In the genomic region with DNA sequence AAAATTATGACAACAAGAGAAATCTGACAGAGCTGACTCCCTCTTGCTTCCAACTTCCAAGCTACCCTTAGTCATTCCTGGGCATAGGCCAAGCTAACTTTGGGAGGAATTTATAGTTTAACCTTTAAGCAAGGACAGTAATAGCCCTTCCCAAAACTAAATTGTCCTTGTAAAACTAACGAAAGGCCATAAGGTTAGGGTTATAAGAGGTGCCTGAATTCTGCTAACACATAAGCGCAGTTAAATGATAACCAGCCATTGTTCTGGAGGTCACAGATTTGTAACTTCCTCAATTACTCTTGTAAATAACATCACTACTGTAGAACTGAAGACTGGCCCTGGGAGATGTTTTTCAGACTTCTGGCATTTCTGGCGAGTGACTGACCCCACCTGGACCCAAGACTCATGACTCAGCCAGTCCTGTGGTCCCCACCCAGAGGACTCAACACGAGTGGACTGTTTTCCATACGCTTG, we compare ENCODE assay signal across 13 cellular contexts.
DNase-seq lines count a peak whose midpoint lies in the region; TF ChIP-seq lines count a peak whose summit lies in the region.
"Had no signal": no experiment of that assay in that cellular context is flagged by ENCODE, and none has a peak within 500 bp of the region (broad histone marks: within the 10 kb centered on the region; RNA-seq: fewer than 3 reads in every experiment).

No MANE protein-coding gene starts in this region.

- H3K9me3 Mint-ChIP-seq in Caco-2 (ENCODE audit: unreplicated experiment) = no peaks in the 10 kb centered on the region
- peaks cover 0 to 2% (median 0%) of the 10 kb centered on the region in 7 donors for H3K9me3 Mint-ChIP-seq in CD14-positive monocyte

- H3K9me3 ChIP-seq in AG04450 (ENCODE audit: control insufficient read depth, insufficient read depth, low read length) = no peaks in the 10 kb centered on the region
- no peaks in the 10 kb centered on the region for H3K9me3 ChIP-seq in mesodermal cell (ENCODE audit: control insufficient read depth, low read length)
- no peaks in the 10 kb centered on the region for H3K9me3 ChIP-seq in Caco-2

- H3K36me3 ChIP-seq in mesodermal cell (ENCODE audit: control insufficient read depth, insufficient read depth, low read length) (no peaks in the 10 kb centered on the region), Caco-2 (ENCODE audit: control insufficient read depth, insufficient read depth, low read length) (no peaks in the 10 kb centered on the region)

- DNase-seq in AG04450 (ENCODE audit: low read depth, low spot score) (no peak), NCI-H226 (peak; percentile 57), choroid plexus epithelial cell (ENCODE audit: low read depth) (peak; percentile 57), AG08396 (ENCODE audit: low spot score) (no peak), Caco-2 (no peak), CD14-positive monocyte (ENCODE audit: low spot score) (no peak), NCI-H1092 treated with DMSO at 0.1 percent for 48 hours (lab: John Stamatoyannopoulos, UW) (no peak)
- DNase-seq: activated T-cell treated with anti-CD3 and anti-CD28 coated beads, Interleukin-2, amount 50 U/mL, for 1 hour; central memory CD4-positive, alpha-beta T cell; midbrain; NCI-H187 treated with DMSO at 0.1 percent for 48 hours had no signal

- CTCF ChIA-PET in AG04450 (lab: Charles Lee) = interaction anchor here (0.6 to 1.9 kb wide), 3 partner anchors 9 to 608 kb away, joined by 3 to 9 read pairs (median 4); no protein-coding TSS in a partner anchor
- CTCF ChIA-PET in Caco-2 (lab: Charles Lee) = interaction anchor here (0.7 kb wide), 1 partner anchor 128 kb away, joined by 3 read pairs; no protein-coding TSS in a partner anchor

- no peaks in the 10 kb centered on the region for H3K27me3 ChIP-seq in AG04450 (ENCODE audit: control insufficient read depth, insufficient read depth, low read length)
- H3K27me3 ChIP-seq in Caco-2 (replicated peaks; ENCODE audit: control insufficient read depth, insufficient read depth, low read length) = no peaks in the 10 kb centered on the region

- no peak overlapping the region for H3K4me3 ChIP-seq in AG04450 (ENCODE audit: low read depth, low read length)
- no peak overlapping the region for H3K4me3 ChIP-seq in choroid plexus epithelial cell (ENCODE audit: low read depth, low read length)
- H3K4me3 ChIP-seq in mesodermal cell (ENCODE audit: extremely low read depth, insufficient read depth, low read length, poor library complexity, severe bottlenecking) = no peak overlapping the region
- H3K4me3 ChIP-seq in Caco-2 (ENCODE audit: low read depth, low read length) = no peak overlapping the region

- H3K4me1 Mint-ChIP-seq in Caco-2 (ENCODE audit: low read depth, unreplicated experiment) (no peaks in the 10 kb centered on the region), CD14-positive monocyte (no peaks in the 10 kb centered on the region)
- H3K4me1 Mint-ChIP-seq: B cell had no signal

- WGBS in mesodermal cell (ENCODE audit: insufficient coverage in 2 of 2), 2 experiments = 83 to 89% methylated on average over 2 to 3 of the region's 5 CpGs

- POLR2A ChIA-PET in AG04450 (lab: Yijun Ruan, JAX) = interaction anchor here (0.6 kb wide), 1 partner anchor 481 kb away, joined by 4 read pairs; the partner anchor contains the start of gene KCNMA1
- POLR2A ChIA-PET in Caco-2 (lab: Charles Lee) = no interaction called here

- no peak overlapping the region for H3K27ac Mint-ChIP-seq in Caco-2 (ENCODE audit: unreplicated experiment)
- H3K27ac Mint-ChIP-seq in CD14-positive monocyte = no peak overlapping the region
- H3K27ac Mint-ChIP-seq: B cell had no signal

- H3K36me3 Mint-ChIP-seq in Caco-2 (ENCODE audit: insufficient read depth, unreplicated experiment) (no peaks in the 10 kb centered on the region), CD14-positive monocyte (no peaks in the 10 kb centered on the region)

- intact Hi-C loops in Caco-2 (cut with micrococcal nuclease; ENCODE audit: unreplicated experiment) (no loop called here), CD14-positive monocyte (cut with micrococcal nuclease) (no loop called here)

- no peak overlapping the region for H3K4me3 Mint-ChIP-seq in Caco-2 (ENCODE audit: unreplicated experiment)
- no peak overlapping the region for H3K4me3 Mint-ChIP-seq in CD14-positive monocyte
- H3K4me3 Mint-ChIP-seq: B cell had no signal

- BruUV-seq in Caco-2 (replicated peaks; lab: Mats Ljungman, UMichigan) = no TSS peak

- H3K4me1 ChIP-seq in mesodermal cell (ENCODE audit: control insufficient read depth, insufficient read depth, low read length, poor library complexity, severe bottlenecking) = peaks cover 7% of the 10 kb centered on the region
- H3K4me1 ChIP-seq in Caco-2 = peaks cover 19% of the 10 kb centered on the region

- H3K27me3 Mint-ChIP-seq in Caco-2 (ENCODE audit: insufficient read depth, unreplicated experiment) (no peaks in the 10 kb centered on the region), CD14-positive monocyte (ENCODE audit: low read depth in 3 of 3) (peaks cover 0 to 18% (median 5%) of the 10 kb centered on the region in 3 donors)
- H3K27me3 Mint-ChIP-seq: B cell had no signal

- TF ChIP-seq CTCF in AG04450 (IDR thresholded peaks at IDR 0.05; ENCODE audit: low read depth, low read length) (no peak), choroid plexus epithelial cell (conservative IDR thresholded peaks at IDR 0.05; ENCODE audit: low read depth, low read length) (no peak), Caco-2 (IDR thresholded peaks at IDR 0.05; ENCODE audit: insufficient read depth in 1 of 2, low read depth in 1 of 2, low read length in 1 of 2, severe bottlenecking in 1 of 2, unreplicated experiment in 1 of 2) (no peak), CD14-positive monocyte (IDR thresholded peaks at IDR 0.05) (no peak)

- H3K27ac ChIP-seq in AG04450 (ENCODE audit: low read depth, low read length) (peak overlapping the region; percentile 49), mesodermal cell (ENCODE audit: low read depth, low read length, severe bottlenecking) (peak overlapping the region; percentile 4)

Comparison
In these comparisons a context has a peak if more than half of its experiments do, and no peak if none do; other contexts are left out.
1. DNase-seq: peak in NCI-H226 (single experiment) and choroid plexus epithelial cell (single experiment); none in AG04450 (single experiment), AG08396 (single experiment), Caco-2 (0 of 2), CD14-positive monocyte (single experiment) and NCI-H1092 treated with DMSO at 0.1 percent for 48 hours (single experiment).